Comparison of ENCODE assay signal across 1 cellular context in the genomic region with DNA sequence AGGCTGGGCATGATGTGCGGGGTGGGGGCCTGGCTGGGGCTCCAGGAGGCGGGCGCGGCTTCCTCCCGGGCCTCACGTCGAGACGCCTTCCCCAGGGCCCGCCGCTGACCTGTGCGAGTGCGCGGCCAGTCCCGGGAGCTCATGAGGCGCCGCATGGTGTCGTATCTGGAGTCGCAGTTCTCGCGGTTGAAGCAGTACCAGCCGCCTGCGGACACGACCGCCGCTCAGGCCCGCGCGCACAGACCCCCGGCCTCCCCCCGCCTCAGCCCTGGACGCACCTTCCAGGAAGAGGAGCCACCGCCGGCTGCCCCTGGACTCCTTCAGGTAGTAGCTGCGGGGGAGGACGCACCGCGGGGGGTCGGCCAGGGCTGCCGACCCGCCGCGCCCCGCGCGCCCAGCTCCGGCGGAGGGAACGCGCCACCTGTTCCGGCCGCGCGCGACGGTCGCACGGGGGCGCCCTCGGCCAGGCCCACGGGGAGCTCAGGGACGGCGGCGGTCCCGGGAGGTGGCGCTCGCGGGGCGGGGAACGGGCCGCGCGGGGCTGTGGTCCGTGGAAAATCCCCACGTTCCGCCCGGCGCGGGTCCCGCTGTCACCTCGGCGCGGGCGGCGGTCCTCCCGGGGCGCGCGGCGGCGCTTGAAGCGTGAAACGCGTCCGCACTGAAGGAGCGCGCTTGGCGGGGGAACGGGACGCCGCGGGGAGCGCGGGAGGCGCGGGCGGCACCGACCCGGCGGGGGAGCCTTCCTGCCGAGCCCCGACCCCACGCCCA.
TF ChIP-seq lines count a peak whose summit lies in the region.

No MANE protein-coding gene starts in this region.

TF ChIP-seq in K562, 482 proteins besides CTCF, POLR2A, EP300 and RAD21 (continued from another document and continues in another):
- TF ChIP-seq, protein P1, sequence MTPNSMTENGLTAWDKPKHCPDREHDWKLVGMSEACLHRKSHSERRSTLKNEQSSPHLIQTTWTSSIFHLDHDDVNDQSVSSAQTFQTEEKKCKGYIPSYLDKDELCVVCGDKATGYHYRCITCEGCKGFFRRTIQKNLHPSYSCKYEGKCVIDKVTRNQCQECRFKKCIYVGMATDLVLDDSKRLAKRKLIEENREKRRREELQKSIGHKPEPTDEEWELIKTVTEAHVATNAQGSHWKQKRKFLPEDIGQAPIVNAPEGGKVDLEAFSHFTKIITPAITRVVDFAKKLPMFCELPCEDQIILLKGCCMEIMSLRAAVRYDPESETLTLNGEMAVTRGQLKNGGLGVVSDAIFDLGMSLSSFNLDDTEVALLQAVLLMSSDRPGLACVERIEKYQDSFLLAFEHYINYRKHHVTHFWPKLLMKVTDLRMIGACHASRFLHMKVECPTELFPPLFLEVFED (CRISPR knock-in tag; conservative IDR thresholded peaks at IDR 0.05) = no peak
- TF ChIP-seq XRCC4 (IDR thresholded peaks at IDR 0.05; ENCODE audit: extremely low read depth, insufficient read depth, insufficient read length) = no peak
- no peak for TF ChIP-seq DDX20 (tag; IDR thresholded peaks at IDR 0.05; ENCODE audit: low read depth)
- TF ChIP-seq, protein P2, sequence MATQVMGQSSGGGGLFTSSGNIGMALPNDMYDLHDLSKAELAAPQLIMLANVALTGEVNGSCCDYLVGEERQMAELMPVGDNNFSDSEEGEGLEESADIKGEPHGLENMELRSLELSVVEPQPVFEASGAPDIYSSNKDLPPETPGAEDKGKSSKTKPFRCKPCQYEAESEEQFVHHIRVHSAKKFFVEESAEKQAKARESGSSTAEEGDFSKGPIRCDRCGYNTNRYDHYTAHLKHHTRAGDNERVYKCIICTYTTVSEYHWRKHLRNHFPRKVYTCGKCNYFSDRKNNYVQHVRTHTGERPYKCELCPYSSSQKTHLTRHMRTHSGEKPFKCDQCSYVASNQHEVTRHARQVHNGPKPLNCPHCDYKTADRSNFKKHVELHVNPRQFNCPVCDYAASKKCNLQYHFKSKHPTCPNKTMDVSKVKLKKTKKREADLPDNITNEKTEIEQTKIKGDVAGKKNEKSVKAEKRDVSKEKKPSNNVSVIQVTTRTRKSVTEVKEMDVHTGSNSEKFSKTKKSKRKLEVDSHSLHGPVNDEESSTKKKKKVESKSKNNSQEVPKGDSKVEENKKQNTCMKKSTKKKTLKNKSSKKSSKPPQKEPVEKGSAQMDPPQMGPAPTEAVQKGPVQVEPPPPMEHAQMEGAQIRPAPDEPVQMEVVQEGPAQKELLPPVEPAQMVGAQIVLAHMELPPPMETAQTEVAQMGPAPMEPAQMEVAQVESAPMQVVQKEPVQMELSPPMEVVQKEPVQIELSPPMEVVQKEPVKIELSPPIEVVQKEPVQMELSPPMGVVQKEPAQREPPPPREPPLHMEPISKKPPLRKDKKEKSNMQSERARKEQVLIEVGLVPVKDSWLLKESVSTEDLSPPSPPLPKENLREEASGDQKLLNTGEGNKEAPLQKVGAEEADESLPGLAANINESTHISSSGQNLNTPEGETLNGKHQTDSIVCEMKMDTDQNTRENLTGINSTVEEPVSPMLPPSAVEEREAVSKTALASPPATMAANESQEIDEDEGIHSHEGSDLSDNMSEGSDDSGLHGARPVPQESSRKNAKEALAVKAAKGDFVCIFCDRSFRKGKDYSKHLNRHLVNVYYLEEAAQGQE (CRISPR knock-in tag; IDR thresholded peaks at IDR 0.05; ENCODE audit: low read depth) = no peak
- peak; percentile 1 for TF ChIP-seq PRPF4 (IDR thresholded peaks at IDR 0.05; ENCODE audit: insufficient read depth, low read depth, low read length, poor library complexity, severe bottlenecking)
- no peak for TF ChIP-seq ZBTB5 (IDR thresholded peaks at IDR 0.05)
- no peak for TF ChIP-seq DPF2 (IDR thresholded peaks at IDR 0.05)
- no peak for TF ChIP-seq TEAD4 (IDR thresholded peaks at IDR 0.05; ENCODE audit: low read length)
- no peak for TF ChIP-seq TEAD4 (CRISPR knock-in tag; IDR thresholded peaks at IDR 0.05; ENCODE audit: borderline replicate concordance)
- peak; percentile 52; the same call in 1 of the 2 replicates for TF ChIP-seq ATF7 (IDR thresholded peaks at IDR 0.05)
- no peak for TF ChIP-seq CEBPB (tag; IDR thresholded peaks at IDR 0.05)
- TF ChIP-seq KHSRP (IDR thresholded peaks at IDR 0.05) = no peak
- no peak for TF ChIP-seq PRMT5 (CRISPR knock-in tag; IDR thresholded peaks at IDR 0.05)
- 0 out of 2 replicates have a peak, but pooled peaks have one; percentile 16 for TF ChIP-seq CHD2 (IDR thresholded peaks at IDR 0.05; ENCODE audit: low read depth, low read length)
- TF ChIP-seq FUS (optimal IDR thresholded peaks at IDR 0.05; ENCODE audit: low read depth, low read length) = peak; percentile 22
- no peak for TF ChIP-seq RBM14 (IDR thresholded peaks at IDR 0.05; ENCODE audit: borderline replicate concordance, insufficient read depth, low read depth, low read length)
- no peak for TF ChIP-seq KLF6 (CRISPR knock-in tag; IDR thresholded peaks at IDR 0.05; ENCODE audit: borderline replicate concordance)
- TF ChIP-seq MYC (IDR thresholded peaks at IDR 0.05; ENCODE audit: low read depth, low read length) = peak; percentile 75
- TF ChIP-seq MYC (CRISPR knock-in tag; IDR thresholded peaks at IDR 0.05; ENCODE audit: borderline replicate concordance, low read depth) = no peak
- TF ChIP-seq NR4A1 (CRISPR knock-in tag; IDR thresholded peaks at IDR 0.05) = no peak
- TF ChIP-seq NR4A1 (tag; IDR thresholded peaks at IDR 0.05) = no peak
- no peak for TF ChIP-seq ZNF707 (CRISPR knock-in tag; conservative IDR thresholded peaks at IDR 0.05)
- peak; percentile 9; the same call in 1 of the 2 replicates for TF ChIP-seq ARID1B (IDR thresholded peaks at IDR 0.05)
- TF ChIP-seq PHTF2 (CRISPR knock-in tag; IDR thresholded peaks at IDR 0.05) = no peak
- TF ChIP-seq TARDBP (IDR thresholded peaks at IDR 0.05) = peak; percentile 89; the same call in 1 of the 2 replicates
- TF ChIP-seq, protein P3, sequence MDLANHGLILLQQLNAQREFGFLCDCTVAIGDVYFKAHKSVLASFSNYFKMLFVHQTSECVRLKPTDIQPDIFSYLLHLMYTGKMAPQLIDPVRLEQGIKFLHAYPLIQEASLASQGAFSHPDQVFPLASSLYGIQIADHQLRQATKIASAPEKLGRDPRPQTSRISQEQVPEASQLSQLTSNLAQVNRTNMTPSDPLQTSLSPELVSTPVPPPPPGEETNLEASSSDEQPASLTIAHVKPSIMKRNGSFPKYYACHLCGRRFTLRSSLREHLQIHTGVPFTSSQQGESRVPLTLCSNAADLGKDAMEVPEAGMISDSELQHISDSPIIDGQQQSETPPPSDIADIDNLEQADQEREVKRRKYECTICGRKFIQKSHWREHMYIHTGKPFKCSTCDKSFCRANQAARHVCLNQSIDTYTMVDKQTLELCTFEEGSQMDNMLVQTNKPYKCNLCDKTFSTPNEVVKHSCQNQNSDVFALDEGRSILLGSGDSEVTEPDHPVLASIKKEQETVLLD (IDR thresholded peaks at IDR 0.05) = no peak
- no peak for TF ChIP-seq FOXA1 (IDR thresholded peaks at IDR 0.05; ENCODE audit: borderline replicate concordance)
- TF ChIP-seq POLR3A (IDR thresholded peaks at IDR 0.05; ENCODE audit: borderline replicate concordance, extremely low read depth, insufficient read depth, insufficient read length) = no peak
- TF ChIP-seq ZNF79 (CRISPR knock-in tag; IDR thresholded peaks at IDR 0.05; ENCODE audit: low read depth) = no peak
- TF ChIP-seq LEF1 (IDR thresholded peaks at IDR 0.05) = no peak
- no peak for TF ChIP-seq FOXM1 (IDR thresholded peaks at IDR 0.05; ENCODE audit: low read depth)
- no peak for TF ChIP-seq FOXM1 (CRISPR knock-in tag; IDR thresholded peaks at IDR 0.05; ENCODE audit: low read depth)
- no peak for TF ChIP-seq TFE3 (CRISPR knock-in tag; IDR thresholded peaks at IDR 0.05)
- peak; percentile 29; the same call in 1 of the 2 replicates for TF ChIP-seq HCFC1 (IDR thresholded peaks at IDR 0.05; ENCODE audit: low read depth, low read length)
- TF ChIP-seq MAZ (CRISPR knock-in tag; conservative IDR thresholded peaks at IDR 0.05 in 1 of 2, IDR thresholded peaks at IDR 0.05 in 1 of 2) = peak in 1 of 2 experiments; percentile 68; a peak in 2 of 4 replicates
- TF ChIP-seq HNRNPLL (IDR thresholded peaks at IDR 0.05; ENCODE audit: low read depth, low read length, poor library complexity, severe bottlenecking) = peak; percentile 34
- TF ChIP-seq TCFL5 (CRISPR knock-in tag; conservative IDR thresholded peaks at IDR 0.05) = no peak
- TF ChIP-seq NR2C2 (CRISPR knock-in tag; IDR thresholded peaks at IDR 0.05) = no peak
- peak; percentile 56 for TF ChIP-seq NR2C2 (tag; IDR thresholded peaks at IDR 0.05)
- no peak for TF ChIP-seq BRF1 (IDR thresholded peaks at IDR 0.05; ENCODE audit: borderline replicate concordance, extremely low read depth, insufficient read length)
- no peak for TF ChIP-seq ZNF41 (CRISPR knock-in tag; conservative IDR thresholded peaks at IDR 0.05)
- TF ChIP-seq, protein P4, sequence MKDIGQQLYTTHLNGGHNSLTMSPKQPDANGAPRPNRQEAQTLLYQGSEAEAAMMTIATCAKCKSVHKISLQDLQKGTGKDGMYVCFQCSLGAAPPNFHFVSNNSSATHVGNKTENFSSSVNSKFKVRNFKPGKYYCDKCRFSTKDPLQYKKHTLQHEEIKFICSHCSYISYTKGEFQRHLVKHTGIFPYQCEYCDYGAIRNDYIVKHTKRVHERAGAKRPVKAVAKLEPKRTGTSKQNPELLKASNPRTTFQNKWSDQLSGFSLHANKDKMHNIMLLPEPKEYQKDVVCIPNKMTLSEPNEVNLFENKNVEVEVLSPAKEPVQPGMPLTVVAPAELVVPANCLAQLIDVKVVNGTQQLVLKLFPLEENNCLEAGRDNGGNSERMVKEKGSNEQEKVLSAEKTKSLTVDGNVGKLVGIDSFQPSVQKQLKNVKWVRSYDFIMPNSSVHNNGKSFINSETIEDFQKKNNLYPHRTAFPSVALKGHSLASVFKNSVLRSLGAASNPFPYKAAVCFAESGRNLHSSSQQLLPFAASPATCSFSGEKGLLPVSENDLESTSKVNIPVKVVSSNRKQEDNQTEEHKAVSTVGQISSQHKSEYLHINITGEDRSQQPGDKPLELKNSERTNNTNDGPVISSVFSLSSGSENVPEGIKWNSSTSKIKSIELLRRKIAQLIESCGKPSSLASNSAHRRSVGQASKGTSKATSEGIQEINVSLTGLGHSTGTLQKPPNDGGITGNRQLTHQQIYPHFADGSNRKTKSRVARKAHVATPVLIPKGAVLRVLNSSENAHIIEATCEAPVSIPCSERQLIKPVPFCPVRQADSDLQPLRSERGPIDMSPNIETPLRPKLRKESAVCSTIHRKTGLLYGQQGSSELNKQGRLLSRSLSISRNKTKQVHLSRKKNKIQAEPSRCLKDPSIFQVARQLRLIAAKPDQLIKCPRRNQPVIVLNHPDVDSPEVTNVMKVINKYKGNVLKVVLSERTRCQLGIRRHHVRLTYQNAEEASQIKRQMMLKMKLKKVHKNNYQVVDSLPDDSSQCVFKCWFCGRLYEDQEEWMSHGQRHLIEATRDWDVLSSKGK (CRISPR knock-in tag; IDR thresholded peaks at IDR 0.05) = no peak
- TF ChIP-seq THAP7 (CRISPR knock-in tag; IDR thresholded peaks at IDR 0.05) = no peak
- TF ChIP-seq ZC3H11A (IDR thresholded peaks at IDR 0.05; ENCODE audit: low read depth, low read length) = no peak
- no peak for TF ChIP-seq SNIP1 (IDR thresholded peaks at IDR 0.05; ENCODE audit: low read depth)
- no peak for TF ChIP-seq ETS2 (tag; IDR thresholded peaks at IDR 0.05; ENCODE audit: borderline replicate concordance, poor library complexity, severe bottlenecking)
- TF ChIP-seq SMC3 (conservative IDR thresholded peaks at IDR 0.05; ENCODE audit: insufficient read depth, low read depth, low read length) = peak; percentile 80
- TF ChIP-seq U2AF1 (optimal IDR thresholded peaks at IDR 0.05; ENCODE audit: low read depth, low read length) = no peak
- TF ChIP-seq MCM3 (IDR thresholded peaks at IDR 0.05) = no peak
- no peak for TF ChIP-seq RBM15 (IDR thresholded peaks at IDR 0.05; ENCODE audit: insufficient read depth, low read length)
- no peak for TF ChIP-seq CAMTA2 (CRISPR knock-in tag; conservative IDR thresholded peaks at IDR 0.05)
